ENCODE assay signal across 12 cellular contexts in genomic region chr13:41565221-41565620, GRCh38.
DNase-seq lines count a peak whose midpoint lies in the region; ATAC-seq and TF ChIP-seq lines count a peak whose summit lies in the region.
"Had no signal": no experiment of that assay in that cellular context is flagged by ENCODE, and none has a peak within 500 bp of the region (broad histone marks: within the 10 kb centered on the region; RNA-seq: fewer than 3 reads in every experiment).

No MANE protein-coding gene starts in this region.

- no peak for ATAC-seq in GM21737 (IDR thresholded peaks at IDR 0.05; ENCODE audit: unreplicated experiment)
- ATAC-seq: HCT116 had no signal

- peaks cover 7% of the 10 kb centered on the region for H3K36me3 Mint-ChIP-seq in brain

- H3K27ac Mint-ChIP-seq in brain = peak overlapping the region in 4 of 5 experiments; percentile 55 to 97 (median 74)
- H3K27ac Mint-ChIP-seq: memory B cell had no signal

- H3K27me3 Mint-ChIP-seq in brain = no peaks in the 10 kb centered on the region
- H3K27me3 Mint-ChIP-seq: memory B cell had no signal

- peak; percentile 91 for DNase-seq in HT1080 (ENCODE audit: low read depth)
- DNase-seq in iris pigment epithelial cell (ENCODE audit: low read depth) = peak; percentile 97
- DNase-seq in NCI-H1417 (lab: John Stamatoyannopoulos, UW) = no peak
- DNase-seq in HUDEP-2 (lab: John Stamatoyannopoulos, UW; ENCODE audit: unreplicated experiment in 76 of 76) = no peak
- DNase-seq: activated CD4-positive, CD25-positive, alpha-beta regulatory T cell treated with anti-CD3 and anti-CD28 coated beads, Interleukin-2, amount 50 U/mL, for 72 hours; activated effector memory CD4-positive, alpha-beta T cell treated with anti-CD3 and anti-CD28 coated beads, Interleukin-2, amount 50 U/mL, for 16 hours; NCI-H1694 treated with DMSO at 0.1 percent for 48 hours had no signal

- H3K27ac ChIP-seq in temporal lobe (ENCODE audit: low read depth, low read length) = peak overlapping the region; percentile 100

- H3K9me3 Mint-ChIP-seq in brain = peaks cover 0 to 2% (median 0%) of the 10 kb centered on the region in 5 experiments
- H3K9me3 Mint-ChIP-seq: memory B cell had no signal

- peaks cover 77% of the 10 kb centered on the region for H3K4me1 Mint-ChIP-seq in brain
- H3K4me1 Mint-ChIP-seq: memory B cell had no signal

- H3K4me3 Mint-ChIP-seq in brain = peak overlapping the region in 2 of 5 experiments; percentile 64 to 66
- H3K4me3 Mint-ChIP-seq: memory B cell had no signal

- TF ChIP-seq CTCF in brain (conservative IDR thresholded peaks at IDR 0.05) = no peak

Comparison
In these comparisons a context has a peak if more than half of its experiments do, and no peak if none do; other contexts are left out.
1. DNase-seq: peak in HT1080 (single experiment) and iris pigment epithelial cell (single experiment); none in NCI-H1417 (0 of 3) and HUDEP-2 (0 of 76).